20 cellular contexts compared by ENCODE assay signal in the genomic region with DNA sequence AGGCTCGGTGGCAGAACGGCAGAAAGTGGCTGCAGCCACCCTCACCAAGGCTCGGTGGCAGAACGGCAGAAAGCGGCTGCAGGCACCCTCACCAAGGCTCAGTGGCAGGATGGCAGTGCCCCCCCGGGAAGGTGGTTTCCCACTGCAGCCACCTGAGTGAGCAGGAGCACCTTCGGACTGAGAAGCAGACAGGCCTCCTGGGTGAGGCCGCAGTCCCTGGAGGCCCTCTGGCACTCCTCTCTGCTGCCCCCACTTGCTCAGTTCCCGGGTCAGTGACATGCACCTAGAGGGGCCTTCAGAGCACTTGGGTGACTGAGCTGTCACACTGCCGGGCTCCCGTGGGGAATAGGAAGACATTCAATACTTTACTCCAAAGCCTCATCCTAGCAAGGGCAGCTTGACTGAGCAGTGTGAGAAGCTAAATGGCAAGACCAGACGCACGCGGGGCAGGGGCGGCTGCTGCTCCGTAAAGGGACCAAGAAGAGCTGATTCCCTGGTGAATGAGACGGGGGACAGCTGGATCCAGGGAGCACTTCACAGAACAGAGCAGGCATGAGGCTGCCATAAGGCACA.
DNase-seq lines count a peak whose midpoint lies in the region; ATAC-seq and TF ChIP-seq lines count a peak whose summit lies in the region.
"Had no signal": no experiment of that assay in that cellular context is flagged by ENCODE, and none has a peak within 500 bp of the region (broad histone marks: within the 10 kb centered on the region; RNA-seq: fewer than 3 reads in every experiment).

No MANE protein-coding gene starts in this region.

- no peak for DNase-seq in stimulated activated naive CD8-positive, alpha-beta T cell treated with anti-CD3 and anti-CD28 coated beads, Interleukin-15, amount 100 ng/mL, for 72 hours
- DNase-seq in stimulated activated naive CD8-positive, alpha-beta T cell treated with anti-CD3 and anti-CD28 coated beads, Interleukin-15, Interleukin-2, amounts not matched to agents 100 U/mL and 50 U/mL, for 24 hours, result no peak
- DNase-seq in endodermal cell (no peak), neural crest cell (ENCODE audit: low read depth, low spot score) (no peak), GM13977 (ENCODE audit: low spot score) (no peak), mammary epithelial cell (no peak), omental fat pad (ENCODE audit: low spot score) (no peak)
- DNase-seq: BE2C; CD4-positive, CD25-positive, alpha-beta regulatory T cell; COR-L47; GDM1; GM23248; MV-4-11; NCI-H1694 treated with DMSO at 0.1 percent for 48 hours; NCI-H226; NCI-H526; PC-9 had no signal

- peak; percentile 34 for TF ChIP-seq CTCF in endodermal cell (conservative IDR thresholded peaks at IDR 0.05)
- TF ChIP-seq CTCF in neural crest cell (conservative IDR thresholded peaks at IDR 0.05), result no peak
- no peak for TF ChIP-seq CTCF in GM13977 (IDR thresholded peaks at IDR 0.05; ENCODE audit: extremely low read depth, insufficient read depth, missing control alignments)
- no peak for TF ChIP-seq CTCF in mammary epithelial cell (conservative IDR thresholded peaks at IDR 0.05 in 1 of 2, IDR thresholded peaks at IDR 0.05 in 1 of 2; ENCODE audit: extremely low read depth in 1 of 2, insufficient read depth in 1 of 2, low read depth in 1 of 2, low read length in 2 of 2)
- TF ChIP-seq CTCF in omental fat pad (IDR thresholded peaks at IDR 0.05), result no peak

- BruUV-seq in mammary epithelial cell (replicated peaks; lab: Mats Ljungman, UMichigan), result no TSS peak

- H3K9me3 Mint-ChIP-seq in stimulated activated naive CD8-positive, alpha-beta T cell treated with anti-CD3 and anti-CD28 coated beads, Interleukin-15, amount 100 ng/mL, for 72 hours, result peaks cover 0 to 10% of the 10 kb centered on the region in 2 donors
- no peaks in the 10 kb centered on the region for H3K9me3 Mint-ChIP-seq in endodermal cell
- H3K9me3 Mint-ChIP-seq in neural crest cell, result no peaks in the 10 kb centered on the region

- H3K36me3 Mint-ChIP-seq in endodermal cell (ENCODE audit: low read depth), result no peaks in the 10 kb centered on the region
- no peaks in the 10 kb centered on the region for H3K36me3 Mint-ChIP-seq in neural crest cell (ENCODE audit: low read depth)
- H3K36me3 Mint-ChIP-seq: CD4-positive, CD25-positive, alpha-beta regulatory T cell had no signal

- no peak overlapping the region for H3K4me3 Mint-ChIP-seq in stimulated activated naive CD8-positive, alpha-beta T cell treated with anti-CD3 and anti-CD28 coated beads, Interleukin-15, amount 100 ng/mL, for 72 hours
- H3K4me3 Mint-ChIP-seq in endodermal cell (no peak overlapping the region), neural crest cell (no peak overlapping the region)
- H3K4me3 Mint-ChIP-seq: CD4-positive, CD25-positive, alpha-beta regulatory T cell had no signal

- no peaks in the 10 kb centered on the region for H3K79me2 ChIP-seq in mammary epithelial cell (ENCODE audit: insufficient read depth, low read length)

- H3K9ac ChIP-seq in endodermal cell (ENCODE audit: extremely low read depth, low read length, poor library complexity, severe bottlenecking) (no peak overlapping the region), mammary epithelial cell (ENCODE audit: insufficient read depth, low read length) (no peak overlapping the region)
- H3K9ac ChIP-seq: GM23248, KMS-11 had no signal

- CTCF ChIA-PET in mammary epithelial cell (lab: Charles Lee; ENCODE audit: low non-redundant PET), result no interaction called here

- no peak overlapping the region for H3K4me3 ChIP-seq in endodermal cell (ENCODE audit: low read length)
- H3K4me3 ChIP-seq in mammary epithelial cell (replicated peaks in 1 of 3; ENCODE audit: insufficient read depth in 1 of 3, low read depth in 2 of 3, low read length in 3 of 3), result no peak overlapping the region
- H3K4me3 ChIP-seq: GM23248, PC-9, SJCRH30 had no signal

- no peaks in the 10 kb centered on the region for H3K36me3 ChIP-seq in endodermal cell (ENCODE audit: control insufficient read depth, insufficient read depth, low read length)
- H3K36me3 ChIP-seq in mammary epithelial cell (ENCODE audit: insufficient read depth, low read length), result no peaks in the 10 kb centered on the region
- H3K36me3 ChIP-seq: BE2C, SJCRH30 had no signal

- 86 to 90% methylated on average over 10 to 17 of the region's 17 CpGs for WGBS in endodermal cell (ENCODE audit: insufficient coverage in 1 of 2, insufficient read length in 1 of 2), 2 experiments
- 72% methylated on average over 6 of the region's 17 CpGs for WGBS in mammary epithelial cell (ENCODE audit: low coverage, missing lambda C conversion rate)

- peak; percentile 15 for ATAC-seq in stimulated activated naive CD8-positive, alpha-beta T cell treated with anti-CD3 and anti-CD28 coated beads, Interleukin-15, amount 100 ng/mL, for 72 hours
- ATAC-seq in stimulated activated naive CD8-positive, alpha-beta T cell treated with anti-CD3 and anti-CD28 coated beads, Interleukin-15, Interleukin-2, amounts not matched to agents 100 U/mL and 50 U/mL, for 24 hours, result no peak
- ATAC-seq in GM19452 (IDR thresholded peaks at IDR 0.05; ENCODE audit: unreplicated experiment) (no peak), omental fat pad (ENCODE audit: low FRiP score) (no peak)

- H3K27me3 Mint-ChIP-seq in stimulated activated naive CD8-positive, alpha-beta T cell treated with anti-CD3 and anti-CD28 coated beads, Interleukin-15, amount 100 ng/mL, for 72 hours, result peaks cover 26% of the 10 kb centered on the region
- H3K27me3 Mint-ChIP-seq in endodermal cell (ENCODE audit: insufficient read depth) (peaks cover 25% of the 10 kb centered on the region), neural crest cell (ENCODE audit: low read depth) (no peaks in the 10 kb centered on the region)

- H4K20me1 ChIP-seq in mammary epithelial cell (ENCODE audit: insufficient read depth, low read length), result no peaks in the 10 kb centered on the region

- no peak overlapping the region for H3K27ac Mint-ChIP-seq in stimulated activated naive CD8-positive, alpha-beta T cell treated with anti-CD3 and anti-CD28 coated beads, Interleukin-15, amount 100 ng/mL, for 72 hours
- H3K27ac Mint-ChIP-seq in endodermal cell (no peak overlapping the region), neural crest cell (ENCODE audit: unreplicated experiment) (peak overlapping the region; percentile 82)
- H3K27ac Mint-ChIP-seq: CD4-positive, CD25-positive, alpha-beta regulatory T cell had no signal

- dilution Hi-C loops in mammary epithelial cell (cut with HindIII; ENCODE audit: low sequenced_read_pairs), result no loop called here

- in situ Hi-C loops in GM13977 (cut with MboI; ENCODE audit: low pct_unique_long_range_greater_than_20kb, low sequenced_read_pairs, unreplicated experiment), result no loop called here
- in situ Hi-C loops in mammary epithelial cell (cut with MboI; ENCODE audit: low sequenced_read_pairs in 2 of 2), result no loop called here

- no peak overlapping the region for H2AFZ ChIP-seq in mammary epithelial cell (ENCODE audit: low read depth, low read length)
- H2AFZ ChIP-seq: GM23248, PC-9 had no signal

- H3K27me3 ChIP-seq in endodermal cell (ENCODE audit: control insufficient read depth, insufficient read depth, low read length, poor library complexity, severe bottlenecking), result no peaks in the 10 kb centered on the region
- H3K27me3 ChIP-seq in mammary epithelial cell (ENCODE audit: insufficient read depth, low read length), result no peaks in the 10 kb centered on the region
- H3K27me3 ChIP-seq: BE2C, SJCRH30 had no signal

- no peaks in the 10 kb centered on the region for H3K4me1 Mint-ChIP-seq in stimulated activated naive CD8-positive, alpha-beta T cell treated with anti-CD3 and anti-CD28 coated beads, Interleukin-15, amount 100 ng/mL, for 72 hours
- H3K4me1 Mint-ChIP-seq in endodermal cell, result peaks cover 6% of the 10 kb centered on the region
- peaks cover 30% of the 10 kb centered on the region for H3K4me1 Mint-ChIP-seq in neural crest cell
- H3K4me1 Mint-ChIP-seq: CD4-positive, CD25-positive, alpha-beta regulatory T cell had no signal

- H3K4me1 ChIP-seq in endodermal cell (ENCODE audit: control insufficient read depth, insufficient read depth, low read length) (no peaks in the 10 kb centered on the region), mammary epithelial cell (ENCODE audit: insufficient read depth, low read length) (no peaks in the 10 kb centered on the region)
- H3K4me1 ChIP-seq: BE2C, SJCRH30 had no signal

- H3K27ac ChIP-seq in endodermal cell (ENCODE audit: low read depth, low read length), result no peak overlapping the region
- H3K27ac ChIP-seq in mammary epithelial cell (ENCODE audit: insufficient read depth, low read depth, low read length), result no peak overlapping the region
- H3K27ac ChIP-seq: GM23248, KMS-11, PC-9, SJCRH30 had no signal

- no peak overlapping the region for H3K4me2 ChIP-seq in mammary epithelial cell (ENCODE audit: insufficient read depth, low read depth, low read length)
- H3K4me2 ChIP-seq: KMS-11, PC-9 had no signal

- H3K9me3 ChIP-seq in endodermal cell (ENCODE audit: control insufficient read depth, low read length) (no peaks in the 10 kb centered on the region), mammary epithelial cell (replicated peaks; ENCODE audit: insufficient read depth, low read length) (no peaks in the 10 kb centered on the region)
- H3K9me3 ChIP-seq: BE2C, SJCRH30 had no signal

- intact Hi-C loops in mammary epithelial cell (cut with micrococcal nuclease), result no loop called here
